13 cellular contexts compared by ENCODE assay signal in genomic region chr3:170154084-170154483, GRCh38. TPM values are rescaled to one million over a fixed set of nuclear protein-coding genes. Genes with fewer than 3 reads are reported as not detected.
DNase-seq lines count a peak whose midpoint lies in the region; ATAC-seq, FAIRE-seq and TF ChIP-seq lines count a peak whose summit lies in the region.
"Had no signal": no experiment of that assay in that cellular context is flagged by ENCODE, and none has a peak within 500 bp of the region (broad histone marks: within the 10 kb centered on the region; RNA-seq: fewer than 3 reads in every experiment).

No MANE protein-coding gene starts in this region.

- peaks cover under 1% of the 10 kb centered on the region for H3K36me3 ChIP-seq in bronchial epithelial cell (ENCODE audit: control insufficient read depth, insufficient read depth, low read length)

- peak; percentile 25 for DNase-seq in AG09319 (ENCODE audit: extremely low read depth, low read depth)
- DNase-seq in bronchial epithelial cell (ENCODE audit: low read depth), result peak; percentile 21
- DNase-seq in RCC 7860 (ENCODE audit: low spot score), result no peak
- no peak for DNase-seq in DMS79 treated with DMSO at 0.1 percent for 48 hours (lab: John Stamatoyannopoulos, UW)
- DNase-seq in activated gamma-delta T cell (lab: John Stamatoyannopoulos, UW), result no peak
- no peak for DNase-seq in NCI-H510A (lab: John Stamatoyannopoulos, UW)
- DNase-seq: heart left ventricle; NCI-H1436; occipital lobe; stimulated activated CD8-positive, alpha-beta memory T cell treated with anti-CD3 and anti-CD28 coated beads, Interleukin-4, amount 100 ng/mL, for 48 hours; SW 1271 had no signal

- FAIRE-seq in bronchial epithelial cell (lab: Jason Lieb, UNC) (no peak), RCC 7860 (lab: Jason Lieb, UNC) (no peak)

- H3K4me3 ChIP-seq in bronchial epithelial cell (ENCODE audit: low read depth, low read length), result no peak overlapping the region
- H3K4me3 ChIP-seq: heart left ventricle had no signal

- H3K27me3 ChIP-seq in bronchial epithelial cell (ENCODE audit: control insufficient read depth, insufficient read depth, low read length), result no peaks in the 10 kb centered on the region
- H3K27me3 ChIP-seq: heart left ventricle had no signal

- no peak for TF ChIP-seq CTCF in AG09319 (IDR thresholded peaks at IDR 0.05; ENCODE audit: low read depth, low read length)
- TF ChIP-seq CTCF in bronchial epithelial cell (IDR thresholded peaks at IDR 0.05; ENCODE audit: insufficient read depth, low read length, severe bottlenecking), result no peak

- ATAC-seq in GM19043 (IDR thresholded peaks at IDR 0.05; ENCODE audit: low read depth, unreplicated experiment) (peak; percentile 18), HG03196 (IDR thresholded peaks at IDR 0.05; ENCODE audit: unreplicated experiment) (peak; percentile 9)

RNA-seq across cellular contexts. Expression of gene PHC3, which starts 27.4 kb away (rescaled TPM):
- 13.7 TPM in 2 replicates for total RNA-seq in bronchial epithelial cell

Comparison
In these comparisons a context has a peak if more than half of its experiments do, and no peak if none do; other contexts are left out.
1. DNase-seq: peak in AG09319 (single experiment) and bronchial epithelial cell (single experiment); none in RCC 7860 (single experiment), DMS79 treated with DMSO at 0.1 percent for 48 hours (single experiment), activated gamma-delta T cell (single experiment) and NCI-H510A (single experiment).